9 cellular contexts compared by ENCODE assay signal in the genomic region with DNA sequence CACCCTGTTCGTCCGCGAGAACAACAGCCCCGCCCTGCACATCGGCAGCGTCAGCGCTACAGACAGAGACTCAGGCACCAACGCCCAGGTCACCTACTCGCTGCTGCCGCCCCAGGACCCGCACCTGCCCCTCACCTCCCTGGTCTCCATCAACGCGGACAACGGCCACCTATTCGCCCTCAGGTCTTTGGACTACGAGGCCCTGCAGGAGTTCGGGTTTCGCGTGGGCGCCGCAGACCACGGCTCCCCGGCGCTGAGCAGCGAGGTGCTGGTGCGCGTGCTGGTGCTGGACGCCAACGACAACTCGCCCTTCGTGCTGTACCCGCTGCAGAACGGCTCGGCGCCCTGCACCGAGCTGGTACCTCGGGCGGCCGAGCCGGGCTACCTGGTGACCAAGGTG. TPM values are rescaled to one million over a fixed set of nuclear protein-coding genes. Genes with fewer than 3 reads are reported as not detected.
"Had no signal": no experiment of that assay in that cellular context is flagged by ENCODE, and none has a peak within 500 bp of the region (broad histone marks: within the 10 kb centered on the region; RNA-seq: fewer than 3 reads in every experiment).

No MANE protein-coding gene starts in this region.

RNA-seq across cellular contexts. Expression of a gene that starts 9.3 kb away (rescaled TPM):
- total RNA-seq: activated B cell treated with CpG ODN at 0.5 μM for 24 hours; activated CD4-positive, alpha-beta memory T cell treated with anti-CD3 and anti-CD28 coated beads, Interleukin-2, amount 10 ng/mL, durations not matched to agents 7 days and 5 days; activated CD4-positive, alpha-beta T cell treated with anti-CD3 and anti-CD28 coated beads, Interleukin-2, amount 10 ng/mL, durations not matched to agents 24 days and 14 days; activated CD8-positive, alpha-beta memory T cell treated with anti-CD3 and anti-CD28 coated beads, Interleukin-2, amount 10 ng/mL, durations not matched to agents 7 days and 5 days; activated CD8-positive, alpha-beta T cell treated with anti-CD3 and anti-CD28 coated beads, Interleukin-2, amount 10 ng/mL, durations not matched to agents 7 days and 5 days; activated naive CD4-positive, alpha-beta T cell treated with anti-CD3 and anti-CD28 coated beads for 36 hours; activated T-helper 17 cell treated with anti-CD3 and anti-CD28 coated beads, Interleukin-2, amount 50 U/mL, for 72 hours had no signal

RNA-seq across cellular contexts. Expression of a gene that starts 12.8 kb away (rescaled TPM):
- total RNA-seq: activated CD4-positive, alpha-beta memory T cell treated with anti-CD3 and anti-CD28 coated beads, Interleukin-2, amount 10 ng/mL, durations not matched to agents 7 days and 5 days; activated CD4-positive, alpha-beta T cell treated with anti-CD3 and anti-CD28 coated beads, Interleukin-2, amount 10 ng/mL, durations not matched to agents 24 days and 14 days; activated CD8-positive, alpha-beta memory T cell treated with anti-CD3 and anti-CD28 coated beads, Interleukin-2, amount 10 ng/mL, durations not matched to agents 7 days and 5 days; activated CD8-positive, alpha-beta T cell treated with anti-CD3 and anti-CD28 coated beads, Interleukin-2, amount 10 ng/mL, durations not matched to agents 7 days and 5 days; activated naive CD4-positive, alpha-beta T cell treated with anti-CD3 and anti-CD28 coated beads for 36 hours; activated T-helper 17 cell treated with anti-CD3 and anti-CD28 coated beads, Interleukin-2, amount 50 U/mL, for 72 hours had no signal

RNA-seq across cellular contexts. Expression of a gene that starts 22.2 kb away (rescaled TPM):
- total RNA-seq: activated CD4-positive, alpha-beta memory T cell treated with anti-CD3 and anti-CD28 coated beads, Interleukin-2, amount 10 ng/mL, durations not matched to agents 7 days and 5 days; activated CD8-positive, alpha-beta memory T cell treated with anti-CD3 and anti-CD28 coated beads, Interleukin-2, amount 10 ng/mL, durations not matched to agents 7 days and 5 days; activated CD8-positive, alpha-beta T cell treated with anti-CD3 and anti-CD28 coated beads, Interleukin-2, amount 10 ng/mL, durations not matched to agents 7 days and 5 days; activated naive CD4-positive, alpha-beta T cell treated with anti-CD3 and anti-CD28 coated beads for 36 hours; activated naive CD8-positive, alpha-beta T cell treated with anti-CD3 and anti-CD28 coated beads, Interleukin-2, amount 10 ng/mL, durations not matched to agents 7 days and 5 days; bronchial epithelial cell had no signal

RNA-seq across cellular contexts. Expression of a gene that starts 27.4 kb away (rescaled TPM):
- total RNA-seq: activated B cell treated with CpG ODN at 0.5 μM for 24 hours; activated CD4-positive, alpha-beta memory T cell treated with anti-CD3 and anti-CD28 coated beads, Interleukin-2, amount 10 ng/mL, durations not matched to agents 7 days and 5 days; activated CD4-positive, alpha-beta T cell treated with anti-CD3 and anti-CD28 coated beads, Interleukin-2, amount 10 ng/mL, durations not matched to agents 24 days and 14 days; activated CD8-positive, alpha-beta memory T cell treated with anti-CD3 and anti-CD28 coated beads, Interleukin-2, amount 10 ng/mL, durations not matched to agents 7 days and 5 days; activated CD8-positive, alpha-beta T cell treated with anti-CD3 and anti-CD28 coated beads, Interleukin-2, amount 10 ng/mL, durations not matched to agents 7 days and 5 days; activated naive CD4-positive, alpha-beta T cell treated with anti-CD3 and anti-CD28 coated beads for 36 hours; activated naive CD8-positive, alpha-beta T cell treated with anti-CD3 and anti-CD28 coated beads, Interleukin-2, amount 10 ng/mL, durations not matched to agents 7 days and 5 days; activated T-helper 17 cell treated with anti-CD3 and anti-CD28 coated beads, Interleukin-2, amount 50 U/mL, for 72 hours; bronchial epithelial cell had no signal

RNA-seq across cellular contexts. Expression of a gene that starts 36.5 kb away (rescaled TPM):
- total RNA-seq: activated B cell treated with CpG ODN at 0.5 μM for 24 hours; activated CD4-positive, alpha-beta memory T cell treated with anti-CD3 and anti-CD28 coated beads, Interleukin-2, amount 10 ng/mL, durations not matched to agents 7 days and 5 days; activated CD4-positive, alpha-beta T cell treated with anti-CD3 and anti-CD28 coated beads, Interleukin-2, amount 10 ng/mL, durations not matched to agents 24 days and 14 days; activated CD8-positive, alpha-beta memory T cell treated with anti-CD3 and anti-CD28 coated beads, Interleukin-2, amount 10 ng/mL, durations not matched to agents 7 days and 5 days; activated CD8-positive, alpha-beta T cell treated with anti-CD3 and anti-CD28 coated beads, Interleukin-2, amount 10 ng/mL, durations not matched to agents 7 days and 5 days; activated naive CD4-positive, alpha-beta T cell treated with anti-CD3 and anti-CD28 coated beads for 36 hours; activated naive CD8-positive, alpha-beta T cell treated with anti-CD3 and anti-CD28 coated beads, Interleukin-2, amount 10 ng/mL, durations not matched to agents 7 days and 5 days; activated T-helper 17 cell treated with anti-CD3 and anti-CD28 coated beads, Interleukin-2, amount 50 U/mL, for 72 hours had no signal
